ENCODE assay signal across 16 cellular contexts in genomic region chr22:40418366-40419201, GRCh38. TPM values are rescaled to one million over a fixed set of nuclear protein-coding genes. Genes with fewer than 3 reads are reported as not detected.
A peak's percentile ranks its signal among the peaks of the same experiment; 100 is the strongest.
DNase-seq lines count a peak whose midpoint lies in the region; ATAC-seq, FAIRE-seq and TF ChIP-seq lines count a peak whose summit lies in the region.
"Had no signal": no experiment of that assay in that cellular context is flagged by ENCODE, and none has a peak within 500 bp of the region (broad histone marks: within the 10 kb centered on the region; RNA-seq: fewer than 3 reads in every experiment).

No MANE protein-coding gene starts in this region.

- H3K9me1 ChIP-seq in endothelial cell of umbilical vein (replicated peaks; ENCODE audit: control insufficient read depth, extremely low read depth, insufficient read depth, low read length), result no peaks in the 10 kb centered on the region

- peak overlapping the region; percentile 55 for H3K4me2 ChIP-seq in OCI-LY1 (ENCODE audit: low read length)
- no peak overlapping the region for H3K4me2 ChIP-seq in endothelial cell of umbilical vein (ENCODE audit: insufficient read depth, low read length)
- H3K4me2 ChIP-seq: hepatocyte had no signal

- CTCF ChIA-PET in endothelial cell of umbilical vein (lab: Charles Lee), result interaction anchor here (0.6 kb wide), 1 partner anchor 640 kb away, joined by 3 read pairs; no protein-coding TSS in a partner anchor

- H3K27ac ChIP-seq in OCI-LY1 (ENCODE audit: low read depth, low read length, poor library complexity, severe bottlenecking), result peak overlapping the region; percentile 100
- no peak overlapping the region for H3K27ac ChIP-seq in endothelial cell of umbilical vein (ENCODE audit: insufficient read depth, low read depth, low read length)
- no peak overlapping the region for H3K27ac ChIP-seq in adrenal gland
- H3K27ac ChIP-seq: coronary artery, hepatocyte had no signal

- TSS peak; percentile 22 for BruUV-seq in endothelial cell of umbilical vein (replicated peaks; lab: Mats Ljungman, UMichigan)

- no peak for DNase-seq in activated T-cell treated with anti-CD3 and anti-CD28 coated beads, Interleukin-2, amount 50 U/mL, for 4 hours
- DNase-seq in activated T-cell treated with anti-CD3 and anti-CD28 coated beads for 4 hours (no peak), endothelial cell of umbilical vein (ENCODE audit: low read depth, low spot score) (no peak), adrenal gland (no peak)
- DNase-seq in stimulated activated naive CD8-positive, alpha-beta T cell treated with anti-CD3 and anti-CD28 coated beads, Interleukin-15, Interleukin-2, amounts not matched to agents 100 U/mL and 50 U/mL, for 24 hours, result peak; percentile 32
- DNase-seq: mesenchymal stem cell, NCI-H774, small intestine, T-helper 9 cell had no signal

- intact Hi-C loops in endothelial cell of umbilical vein (cut with micrococcal nuclease) (no loop called here), adrenal gland (cut with DNase I) (no loop called here)

- no peaks in the 10 kb centered on the region for H3K27me3 Mint-ChIP-seq in activated T-cell treated with anti-CD3 and anti-CD28 coated beads, Interleukin-2, amount 50 U/mL, for 4 hours (ENCODE audit: low read depth)

- peak overlapping the region; percentile 31 for H3K4me3 ChIP-seq in OCI-LY1 (ENCODE audit: low read depth, low read length, poor library complexity, severe bottlenecking)
- no peak overlapping the region for H3K4me3 ChIP-seq in endothelial cell of umbilical vein (replicated peaks in 1 of 3; ENCODE audit: insufficient read depth in 1 of 3, low read depth in 1 of 3, low read length in 3 of 3)
- H3K4me3 ChIP-seq in adrenal gland, result no peak overlapping the region
- H3K4me3 ChIP-seq: coronary artery, hepatocyte had no signal

- no peak overlapping the region for H3K4me3 Mint-ChIP-seq in activated T-cell treated with anti-CD3 and anti-CD28 coated beads, Interleukin-2, amount 50 U/mL, for 4 hours
- H3K4me3 Mint-ChIP-seq: activated T-helper 1 cell treated with anti-CD3 and anti-CD28 coated beads, Interleukin-12 subunit alpha, Interleukin-12 subunit beta, Interleukin-2, Interleukin-4 antibody, amounts not matched to agents 30 ng/mL and 10 ng/mL and 1 ng/mL, durations not matched to agents 14 hours and 24 hours and 36 hours had no signal

- peak; percentile 26 to 27 for ATAC-seq in activated T-cell treated with anti-CD3 and anti-CD28 coated beads, Interleukin-2, amount 50 U/mL, for 4 hours
- ATAC-seq in stimulated activated naive CD8-positive, alpha-beta T cell treated with anti-CD3 and anti-CD28 coated beads, Interleukin-15, Interleukin-2, amounts not matched to agents 100 U/mL and 50 U/mL, for 24 hours, result peak; percentile 24
- ATAC-seq in HG03196 (IDR thresholded peaks at IDR 0.05; ENCODE audit: unreplicated experiment) (no peak), HG03159 (IDR thresholded peaks at IDR 0.05; ENCODE audit: unreplicated experiment) (no peak)

- WGBS in adrenal gland, 4 donors, result 85 to 89% (median 86%) methylated on average over 17 to 42 of the region's 42 CpGs

- H3K9ac ChIP-seq in OCI-LY1 (ENCODE audit: low read length) (peak overlapping the region; percentile 75; the same call in 1 of the 2 replicates), endothelial cell of umbilical vein (replicated peaks; ENCODE audit: extremely low read depth, insufficient read depth, low read length) (no peak overlapping the region)

- H3K9me2 ChIP-seq in OCI-LY1 (ENCODE audit: low read depth, low read length), result no peaks in the 10 kb centered on the region

- peaks cover 7% of the 10 kb centered on the region; the same call in 1 of the 2 replicates for H3F3A ChIP-seq in OCI-LY1 (ENCODE audit: insufficient read depth, low read length)

- dilution Hi-C loops in endothelial cell of umbilical vein (cut with MboI; ENCODE audit: extremely low pct_ligation_motif_present, low sequenced_read_pairs), result no loop called here

- no peak for TF ChIP-seq CTCF in OCI-LY1 (IDR thresholded peaks at IDR 0.05; ENCODE audit: low read length)
- no peak for TF ChIP-seq CTCF in endothelial cell of umbilical vein (IDR thresholded peaks at IDR 0.05; ENCODE audit: extremely low read depth in 1 of 2, insufficient read depth in 1 of 2, low read depth in 1 of 2, low read length in 2 of 2)
- TF ChIP-seq CTCF in adrenal gland (IDR thresholded peaks at IDR 0.05), result no peak

- H4K20me1 ChIP-seq in OCI-LY1 (ENCODE audit: insufficient read depth, low read length) (no peaks in the 10 kb centered on the region), endothelial cell of umbilical vein (replicated peaks; ENCODE audit: control insufficient read depth, extremely low read depth, insufficient read depth, low read length) (no peaks in the 10 kb centered on the region)

- H3K27me3 ChIP-seq in OCI-LY1 (ENCODE audit: insufficient read depth, low read length) (no peaks in the 10 kb centered on the region), endothelial cell of umbilical vein (ENCODE audit: control insufficient read depth in 2 of 2, insufficient read depth in 2 of 2, low read length in 2 of 2) (no peaks in the 10 kb centered on the region), adrenal gland (no peaks in the 10 kb centered on the region)
- H3K27me3 ChIP-seq: hepatocyte had no signal

- no peaks in the 10 kb centered on the region for H3K79me2 ChIP-seq in OCI-LY1 (ENCODE audit: insufficient read depth, low read length)
- H3K79me2 ChIP-seq in endothelial cell of umbilical vein (ENCODE audit: control insufficient read depth, insufficient read depth, low read length), result no peaks in the 10 kb centered on the region
- H3K79me2 ChIP-seq: hepatocyte had no signal

- H3K4me1 ChIP-seq in OCI-LY1 (ENCODE audit: insufficient read depth, low read length, severe bottlenecking) (peaks cover 57% of the 10 kb centered on the region), endothelial cell of umbilical vein (ENCODE audit: control insufficient read depth, extremely low read depth, insufficient read depth, low read length) (no peaks in the 10 kb centered on the region), adrenal gland (replicated peaks in 1 of 2) (no peaks in the 10 kb centered on the region)

- TF ChIP-seq POLR2A in endothelial cell of umbilical vein (IDR thresholded peaks at IDR 0.05; ENCODE audit: low read depth, low read length) (no peak), adrenal gland (IDR thresholded peaks at IDR 0.05) (no peak)

- peaks cover 24% of the 10 kb centered on the region for H3K4me1 Mint-ChIP-seq in activated T-cell treated with anti-CD3 and anti-CD28 coated beads, Interleukin-2, amount 50 U/mL, for 4 hours (ENCODE audit: low read depth)

- peaks cover 26% of the 10 kb centered on the region for H3K36me3 Mint-ChIP-seq in activated T-cell treated with anti-CD3 and anti-CD28 coated beads, Interleukin-2, amount 50 U/mL, for 4 hours (ENCODE audit: insufficient read depth)

- H2AFZ ChIP-seq in OCI-LY1 (ENCODE audit: low read length) (no peak overlapping the region), endothelial cell of umbilical vein (ENCODE audit: low read depth, low read length) (no peak overlapping the region)
- H2AFZ ChIP-seq: hepatocyte had no signal

- H3K9me3 Mint-ChIP-seq in activated T-cell treated with anti-CD3 and anti-CD28 coated beads, Interleukin-2, amount 50 U/mL, for 4 hours, result no peaks in the 10 kb centered on the region
- H3K9me3 Mint-ChIP-seq: activated T-helper 1 cell treated with anti-CD3 and anti-CD28 coated beads, Interleukin-12 subunit alpha, Interleukin-12 subunit beta, Interleukin-2, Interleukin-4 antibody, amounts not matched to agents 30 ng/mL and 10 ng/mL and 1 ng/mL, durations not matched to agents 14 hours and 24 hours and 36 hours had no signal

- H3K9me3 ChIP-seq in OCI-LY1 (ENCODE audit: low read length), result no peaks in the 10 kb centered on the region
- no peaks in the 10 kb centered on the region for H3K9me3 ChIP-seq in endothelial cell of umbilical vein (replicated peaks; ENCODE audit: control insufficient read depth, insufficient read depth, low read length)
- H3K9me3 ChIP-seq in adrenal gland (replicated peaks in 1 of 3), result no peaks in the 10 kb centered on the region

- FAIRE-seq in endothelial cell of umbilical vein (lab: Jason Lieb, UNC), result no peak
- FAIRE-seq: HTR-8/SVneo, small intestine had no signal

- POLR2A ChIA-PET in endothelial cell of umbilical vein (lab: Charles Lee), result no interaction called here

- H3K36me3 ChIP-seq in OCI-LY1 (ENCODE audit: insufficient read depth, low read length), result peaks cover 64% of the 10 kb centered on the region
- peaks cover 2 to 50% of the 10 kb centered on the region in 2 experiments for H3K36me3 ChIP-seq in endothelial cell of umbilical vein (ENCODE audit: control insufficient read depth in 2 of 2, extremely low read depth in 1 of 2, insufficient read depth in 2 of 2, low read length in 2 of 2)
- peaks cover 0 to 58% of the 10 kb centered on the region in 2 donors for H3K36me3 ChIP-seq in adrenal gland (replicated peaks in 1 of 2)

TF ChIP-seq in endothelial cell of umbilical vein, 7 proteins besides CTCF, POLR2A, EP300 and RAD21:
- TF ChIP-seq MYC (IDR thresholded peaks at IDR 0.05; ENCODE audit: low read depth, low read length) (no peak), EZH2 (IDR thresholded peaks at IDR 0.05; ENCODE audit: borderline replicate concordance, low read depth, low read length, severe bottlenecking) (no peak), FOS (IDR thresholded peaks at IDR 0.05; ENCODE audit: borderline replicate concordance, insufficient read depth, low read length) (no peak), POLR2AphosphoS5 (IDR thresholded peaks at IDR 0.05; ENCODE audit: insufficient read depth, low read depth, low read length) (no peak), GATA2 (IDR thresholded peaks at IDR 0.05; ENCODE audit: insufficient read depth, insufficient read length, low read depth, low read length) (no peak), MAX (IDR thresholded peaks at IDR 0.05; ENCODE audit: insufficient read depth, insufficient read length) (no peak), JUN (IDR thresholded peaks at IDR 0.05; ENCODE audit: borderline replicate concordance, insufficient read depth, insufficient read length, low read depth) (no peak)

RNA-seq across cellular contexts. Expression of gene SGSM3, which starts 48.2 kb away (rescaled TPM):
- total RNA-seq in activated T-cell treated with anti-CD3 and anti-CD28 coated beads, Interleukin-2, amount 50 U/mL, for 4 hours, result 10 to 100 TPM; 27.4 to 32.4 (median 32.2) TPM
- total RNA-seq in endothelial cell of umbilical vein, result 76.4 and 78.6 TPM in 2 replicates
- polyA plus RNA-seq in endothelial cell of umbilical vein, result 92.1 and 112 TPM in 2 replicates
- 46.9 and 65.8 TPM in 2 replicates for polyA plus RNA-seq in endothelial cell of umbilical vein (2011; cell fraction: cytosol; rRNA removed)
- polyA plus RNA-seq in endothelial cell of umbilical vein (2011; cell fraction: nucleus; rRNA removed), result 526 and 636 TPM in 2 replicates
- polyA plus RNA-seq in endothelial cell of umbilical vein (2012), result 43.9 and 64.8 TPM in 2 replicates
- 54.7 and 76.1 TPM in 2 replicates for polyA minus RNA-seq in endothelial cell of umbilical vein
- polyA minus RNA-seq in endothelial cell of umbilical vein (2011; cell fraction: cytosol; rRNA and poly(A)+ RNA removed), result 25.5 TPM
- 69.6 and 147 TPM in 2 replicates for polyA minus RNA-seq in endothelial cell of umbilical vein (2011; cell fraction: nucleus; rRNA and poly(A)+ RNA removed)
- 10 to 100 TPM; 48.2 to 98.7 (median 63.2) TPM for total RNA-seq in adrenal gland
- polyA plus RNA-seq in adrenal gland, result 100 to 1,000 TPM in 2 of 3 donors, 10 to 100 TPM in 1; 19.2 to 220 (median 205) TPM

Comparison
In these comparisons a context has a peak if more than half of its experiments do, and no peak if none do; other contexts are left out.
1. ATAC-seq: peak in activated T-cell treated with anti-CD3 and anti-CD28 coated beads, Interleukin-2, amount 50 U/mL, for 4 hours (2 of 2) and stimulated activated naive CD8-positive, alpha-beta T cell treated with anti-CD3 and anti-CD28 coated beads, Interleukin-15, Interleukin-2, amounts not matched to agents 100 U/mL and 50 U/mL, for 24 hours (single experiment); none in HG03196 (single experiment) and HG03159 (single experiment).